Comparison of ENCODE assay signal across 20 cellular contexts in genomic region chr11:84924290-84924689, GRCh38.
A peak's percentile ranks its signal among the peaks of the same experiment; 100 is the strongest.
DNase-seq lines count a peak whose midpoint lies in the region; ATAC-seq and TF ChIP-seq lines count a peak whose summit lies in the region.
"Had no signal": no experiment of that assay in that cellular context is flagged by ENCODE, and none has a peak within 500 bp of the region (broad histone marks: within the 10 kb centered on the region; RNA-seq: fewer than 3 reads in every experiment).

No MANE protein-coding gene starts in this region.

- H3K36me3 ChIP-seq in aorta (ENCODE audit: control insufficient read depth in 1 of 2, insufficient read depth in 2 of 2, low read length in 1 of 2): no peaks in the 10 kb centered on the region
- H3K36me3 ChIP-seq: BE2C had no signal

- intact Hi-C loops in Right ventricle myocardium superior (cut with DNase I): no loop called here
- intact Hi-C loops in right cardiac atrium (cut with DNase I): no loop called here
- intact Hi-C loops in left colon (cut with DNase I, micrococcal nuclease): no loop called here
- intact Hi-C loops in aorta (cut with DNase I): no loop called here

- H3K4me1 Mint-ChIP-seq in nephron: peaks cover 16% of the 10 kb centered on the region
- H3K4me1 Mint-ChIP-seq: CD4-positive, CD25-positive, alpha-beta regulatory T cell had no signal

- no peaks in the 10 kb centered on the region for H3K27me3 ChIP-seq in right cardiac atrium (ENCODE audit: control insufficient read depth, insufficient read depth)
- H3K27me3 ChIP-seq in aorta (ENCODE audit: control insufficient read depth in 1 of 2, insufficient read depth in 2 of 2, low read length in 1 of 2): no peaks in the 10 kb centered on the region

- peaks cover 2% of the 10 kb centered on the region for H3K4me1 ChIP-seq in right cardiac atrium (ENCODE audit: control insufficient read depth, insufficient read depth, low read length)
- H3K4me1 ChIP-seq in aorta (ENCODE audit: control insufficient read depth in 1 of 2, insufficient read depth in 2 of 2, low read length in 2 of 2): peaks cover 0 to 2% of the 10 kb centered on the region in 2 donors
- H3K4me1 ChIP-seq: BE2C had no signal

- POLR2A ChIA-PET in RWPE1 (lab: Yijun Ruan, JAX; ENCODE audit: low non-redundant PET): no interaction called here

- no peaks in the 10 kb centered on the region for H3K9me3 ChIP-seq in right cardiac atrium (ENCODE audit: control insufficient read depth, low read length)
- H3K9me3 ChIP-seq in aorta (ENCODE audit: control insufficient read depth, low read length): no peaks in the 10 kb centered on the region
- H3K9me3 ChIP-seq: BE2C had no signal

- H3K27me3 Mint-ChIP-seq in nephron (ENCODE audit: low read depth): peaks cover 14% of the 10 kb centered on the region
- H3K27me3 Mint-ChIP-seq: CD4-positive, CD25-positive, alpha-beta regulatory T cell had no signal

- H3K27ac ChIP-seq in right cardiac atrium (ENCODE audit: low read length): no peak overlapping the region
- no peak overlapping the region for H3K27ac ChIP-seq in coronary artery
- H3K27ac ChIP-seq in RWPE1: no peak overlapping the region
- H3K27ac ChIP-seq in aorta (ENCODE audit: low read depth in 1 of 2, low read length in 2 of 2): no peak overlapping the region

- CTCF ChIA-PET in RWPE1 (lab: Yijun Ruan, JAX): interaction anchor here (0.6 kb wide), 1 partner anchor 118 kb away, joined by 3 read pairs; no protein-coding TSS in a partner anchor

- 13% methylated on average over 2 of the region's 2 CpGs for WGBS in right cardiac atrium
- WGBS in aorta, 2 donors: 0 to 10% methylated on average over 2 of the region's 2 CpGs

- H3K4me3 ChIP-seq in right cardiac atrium (ENCODE audit: low read length): no peak overlapping the region
- H3K4me3 ChIP-seq in coronary artery: peak overlapping the region; percentile 50
- no peak overlapping the region for H3K4me3 ChIP-seq in aorta (ENCODE audit: low read length in 2 of 2)

- H3K36me3 Mint-ChIP-seq in nephron (ENCODE audit: low read depth): no peaks in the 10 kb centered on the region
- H3K36me3 Mint-ChIP-seq: CD4-positive, CD25-positive, alpha-beta regulatory T cell had no signal

- no peak for DNase-seq in Right ventricle myocardium superior
- DNase-seq in right cardiac atrium: no peak
- no peak for DNase-seq in coronary artery (ENCODE audit: low spot score)
- peak; percentile 58 for DNase-seq in superior temporal gyrus (ENCODE audit: extremely low spot score)
- DNase-seq in RWPE1 (ENCODE audit: low spot score): no peak
- no peak for DNase-seq in left colon
- DNase-seq in aorta: no peak
- DNase-seq: 8988T; BE2C; CD4-positive, CD25-positive, alpha-beta regulatory T cell; COR-L47; DMS 273 treated with DMSO at 0.1 percent for 48 hours; GF-D8; GOT3; NCI-H1105; NCI-H2081; NCI-H446 treated with DMSO at 0.1 percent for 48 hours; NCI-H69; SIG-M5 had no signal

- TF ChIP-seq CTCF in coronary artery (IDR thresholded peaks at IDR 0.05) (no peak), nephron (IDR thresholded peaks at IDR 0.05; ENCODE audit: unreplicated experiment in 3 of 3) (no peak), RWPE1 (conservative IDR thresholded peaks at IDR 0.05; ENCODE audit: low read depth) (no peak)

- H3K27ac Mint-ChIP-seq in nephron: peak overlapping the region in 2 of 3 experiments; percentile 20 to 59

- H3K4me3 Mint-ChIP-seq in nephron: peak overlapping the region in 1 of 3 experiments; percentile 17
- H3K4me3 Mint-ChIP-seq: CD4-positive, CD25-positive, alpha-beta regulatory T cell had no signal

- ATAC-seq in Right ventricle myocardium superior (ENCODE audit: poor library complexity) (peak; percentile 60), right cardiac atrium (no peak), left colon (no peak), aorta (ENCODE audit: low FRiP score) (no peak)

- H3K9me3 Mint-ChIP-seq in nephron: no peaks in the 10 kb centered on the region
